In the genomic region with DNA sequence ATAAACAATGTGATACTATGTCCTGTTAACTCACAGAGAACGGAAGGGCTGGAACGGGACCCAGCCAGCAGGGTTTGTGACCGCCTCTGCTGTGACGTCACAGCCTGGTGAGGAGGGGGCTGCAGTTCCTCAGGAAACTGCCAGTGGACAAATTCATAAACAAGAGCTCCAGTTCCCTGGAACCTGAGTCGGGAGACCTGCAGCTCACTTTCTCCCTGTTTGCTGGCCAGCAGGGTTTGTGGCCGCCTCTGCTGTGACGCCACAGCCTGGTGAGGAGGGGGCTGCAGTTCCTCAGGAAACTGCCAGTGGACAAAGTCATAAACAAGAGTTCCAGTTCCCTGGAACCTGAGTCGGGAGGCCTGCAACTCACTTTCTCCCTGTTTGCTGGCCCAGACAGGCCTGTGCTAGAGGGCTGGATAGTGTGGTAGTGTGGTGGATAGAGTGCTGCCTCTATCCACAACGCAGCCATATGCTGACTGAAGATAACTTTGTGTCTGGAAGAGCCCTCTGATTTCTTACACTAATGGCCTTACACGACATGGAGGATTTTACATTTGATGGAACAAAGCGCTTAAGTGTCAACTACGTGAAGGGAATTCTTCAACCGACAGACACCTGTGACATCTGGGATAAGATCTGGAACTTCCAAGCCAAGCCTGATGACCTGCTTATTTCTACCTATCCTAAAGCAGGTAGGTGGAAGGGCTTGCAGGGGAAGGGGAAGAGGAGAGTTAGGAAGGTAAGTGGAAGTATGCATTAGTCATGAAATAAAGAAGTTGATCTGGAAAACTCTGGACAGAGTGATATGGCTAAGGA, we compare ENCODE assay signal across 10 cellular contexts. TPM values are rescaled to one million over a fixed set of nuclear protein-coding genes. Genes with fewer than 3 reads are reported as not detected.
DNase-seq lines count a peak whose midpoint lies in the region; ATAC-seq, FAIRE-seq and TF ChIP-seq lines count a peak whose summit lies in the region.
"Had no signal": no experiment of that assay in that cellular context is flagged by ENCODE, and none has a peak within 500 bp of the region (broad histone marks: within the 10 kb centered on the region; RNA-seq: fewer than 3 reads in every experiment).

A gene (plus strand): TSS at position 140 of the 816 bp plus-strand sequence. CDS start 384 bp downstream, at position 524.

- peak within 1 kb of the TSS; percentile 39 for H3K9ac ChIP-seq in astrocyte (ENCODE audit: low read length)

- no peaks in the 10 kb centered on the region for H3K27me3 ChIP-seq in BE2C
- H3K27me3 ChIP-seq in astrocyte (ENCODE audit: insufficient read depth, low read length), result no peaks in the 10 kb centered on the region
- no peaks in the 10 kb centered on the region for H3K27me3 ChIP-seq in hepatocyte
- H3K27me3 ChIP-seq: MG63 had no signal

- 17% methylated on average over 13 of the region's 13 CpGs for WGBS in hepatocyte (ENCODE audit: low lambda C conversion rate, missing lambda C conversion rate)

- no peaks in the 10 kb centered on the region for H4K20me1 ChIP-seq in astrocyte (ENCODE audit: insufficient read depth, low read length)
- no peaks in the 10 kb centered on the region for H4K20me1 ChIP-seq in hepatocyte (ENCODE audit: insufficient read depth, poor library complexity, severe bottlenecking)

- ATAC-seq in GM18861 (IDR thresholded peaks at IDR 0.05; ENCODE audit: unreplicated experiment), result no peak
- no peak for ATAC-seq in HG03439 (IDR thresholded peaks at IDR 0.05; ENCODE audit: unreplicated experiment)

- peak within 1 kb of the TSS; percentile 26 for H3K4me3 ChIP-seq in BE2C (ENCODE audit: low read depth, low read length)
- H3K4me3 ChIP-seq in astrocyte (ENCODE audit: insufficient read depth, low read depth, low read length), result no peak within 1 kb of the TSS
- peak within 1 kb of the TSS; percentile 17 for H3K4me3 ChIP-seq in hepatocyte
- H3K4me3 ChIP-seq: MG63 had no signal

- no peak for FAIRE-seq in astrocyte (lab: Jason Lieb, UNC)

- H3K4me1 ChIP-seq in BE2C (no peaks in the 10 kb centered on the region), astrocyte (ENCODE audit: insufficient read depth, low read length) (peaks cover 12% of the 10 kb centered on the region), hepatocyte (ENCODE audit: insufficient read depth) (peaks cover 10% of the 10 kb centered on the region)

- DNase-seq in BE2C (peak; percentile 19), astrocyte (ENCODE audit: low read depth) (no peak), hepatocyte (ENCODE audit: low spot score) (peak; percentile 90), osteocyte (ENCODE audit: extremely low spot score, unreplicated experiment) (no peak), NK-92 (lab: John Stamatoyannopoulos, UW; ENCODE audit: unreplicated experiment) (no peak), KG1 (lab: John Stamatoyannopoulos, UW) (no peak)
- DNase-seq: MG63 had no signal

- no peaks in the 10 kb centered on the region for H3K9me2 ChIP-seq in hepatocyte (replicated peaks; ENCODE audit: insufficient read depth)

- H3K9me3 Mint-ChIP-seq in astrocyte (ENCODE audit: unreplicated experiment) (no peaks in the 10 kb centered on the region), osteocyte (ENCODE audit: unreplicated experiment) (no peaks in the 10 kb centered on the region)

- H3K27me3 Mint-ChIP-seq in astrocyte (ENCODE audit: low read depth, unreplicated experiment) (no peaks in the 10 kb centered on the region), osteocyte (ENCODE audit: unreplicated experiment) (no peaks in the 10 kb centered on the region)

- H3K79me2 ChIP-seq in astrocyte (ENCODE audit: insufficient read depth, low read length), result no peaks in the 10 kb centered on the region
- H3K79me2 ChIP-seq in hepatocyte, result peaks cover 17% of the 10 kb centered on the region

- no peaks in the 10 kb centered on the region for H3K36me3 Mint-ChIP-seq in astrocyte (ENCODE audit: low read depth, unreplicated experiment)
- H3K36me3 Mint-ChIP-seq in osteocyte (ENCODE audit: unreplicated experiment), result peaks cover 3% of the 10 kb centered on the region

- TF ChIP-seq CTCF in BE2C (IDR thresholded peaks at IDR 0.05; ENCODE audit: low read depth, low read length) (no peak), astrocyte (IDR thresholded peaks at IDR 0.05; ENCODE audit: insufficient read depth, low read depth, low read length) (no peak), hepatocyte (IDR thresholded peaks at IDR 0.05; ENCODE audit: poor library complexity) (no peak), osteocyte (IDR thresholded peaks at IDR 0.05) (no peak)

- H2AFZ ChIP-seq in astrocyte (ENCODE audit: low read depth, low read length) (peak within 1 kb of the TSS; percentile 70), hepatocyte (peak within 1 kb of the TSS; percentile 31)

- H3K27ac Mint-ChIP-seq in astrocyte (ENCODE audit: unreplicated experiment), result peak within 1 kb of the TSS; percentile 31
- H3K27ac Mint-ChIP-seq in osteocyte (ENCODE audit: unreplicated experiment), result peak within 1 kb of the TSS; percentile 95

- H3K36me3 ChIP-seq in BE2C, result no peaks in the 10 kb centered on the region
- no peaks in the 10 kb centered on the region for H3K36me3 ChIP-seq in astrocyte (ENCODE audit: insufficient read depth, low read length)
- H3K36me3 ChIP-seq in hepatocyte (replicated peaks; ENCODE audit: insufficient read depth, low read depth), result no peaks in the 10 kb centered on the region
- H3K36me3 ChIP-seq: MG63 had no signal

- H3K4me3 Mint-ChIP-seq in astrocyte (ENCODE audit: unreplicated experiment) (no peak within 1 kb of the TSS), osteocyte (ENCODE audit: unreplicated experiment) (peak within 1 kb of the TSS; percentile 63)

- peaks cover 7% of the 10 kb centered on the region for H3K4me1 Mint-ChIP-seq in astrocyte (ENCODE audit: low read depth, unreplicated experiment)
- peaks cover 59% of the 10 kb centered on the region for H3K4me1 Mint-ChIP-seq in osteocyte (ENCODE audit: unreplicated experiment)

- no peak within 1 kb of the TSS for H3K27ac ChIP-seq in astrocyte (ENCODE audit: low read depth, low read length)
- H3K27ac ChIP-seq in hepatocyte, result peak within 1 kb of the TSS; percentile 80
- H3K27ac ChIP-seq: C4-2B had no signal

- peak within 1 kb of the TSS; percentile 69 for H3K4me2 ChIP-seq in astrocyte (ENCODE audit: low read length)
- H3K4me2 ChIP-seq in hepatocyte, result peak within 1 kb of the TSS; percentile 75

- no peaks in the 10 kb centered on the region for H3K9me3 ChIP-seq in BE2C
- no peaks in the 10 kb centered on the region for H3K9me3 ChIP-seq in astrocyte (ENCODE audit: insufficient read depth, low read depth, low read length)
- H3K9me3 ChIP-seq in hepatocyte (ENCODE audit: low read depth), result no peaks in the 10 kb centered on the region
- H3K9me3 ChIP-seq: MG63 had no signal

RNA-seq across cellular contexts. Expression of the gene that starts here (rescaled TPM):
- polyA plus RNA-seq in BE2C (2012; ENCODE audit: insufficient read depth, insufficient read length, low read depth), result 0.65 TPM
- 1.1 and 1.8 TPM in 2 replicates for total RNA-seq in astrocyte
- 14.0 and 17.8 TPM in 2 replicates for total RNA-seq in hepatocyte
- polyA plus RNA-seq in hepatocyte, result 14.8 and 17.3 TPM in 2 replicates
- 6.0 and 7.0 TPM in 2 replicates for total RNA-seq in osteocyte

Comparison
In these comparisons a context has a peak if more than half of its experiments do, and no peak if none do; other contexts are left out.
1. DNase-seq: peak in BE2C (single experiment) and hepatocyte (single experiment); none in astrocyte (single experiment), osteocyte (single experiment), NK-92 (single experiment) and KG1 (single experiment).